Comparison of ENCODE assay signal across 8 cellular contexts in the genomic region with DNA sequence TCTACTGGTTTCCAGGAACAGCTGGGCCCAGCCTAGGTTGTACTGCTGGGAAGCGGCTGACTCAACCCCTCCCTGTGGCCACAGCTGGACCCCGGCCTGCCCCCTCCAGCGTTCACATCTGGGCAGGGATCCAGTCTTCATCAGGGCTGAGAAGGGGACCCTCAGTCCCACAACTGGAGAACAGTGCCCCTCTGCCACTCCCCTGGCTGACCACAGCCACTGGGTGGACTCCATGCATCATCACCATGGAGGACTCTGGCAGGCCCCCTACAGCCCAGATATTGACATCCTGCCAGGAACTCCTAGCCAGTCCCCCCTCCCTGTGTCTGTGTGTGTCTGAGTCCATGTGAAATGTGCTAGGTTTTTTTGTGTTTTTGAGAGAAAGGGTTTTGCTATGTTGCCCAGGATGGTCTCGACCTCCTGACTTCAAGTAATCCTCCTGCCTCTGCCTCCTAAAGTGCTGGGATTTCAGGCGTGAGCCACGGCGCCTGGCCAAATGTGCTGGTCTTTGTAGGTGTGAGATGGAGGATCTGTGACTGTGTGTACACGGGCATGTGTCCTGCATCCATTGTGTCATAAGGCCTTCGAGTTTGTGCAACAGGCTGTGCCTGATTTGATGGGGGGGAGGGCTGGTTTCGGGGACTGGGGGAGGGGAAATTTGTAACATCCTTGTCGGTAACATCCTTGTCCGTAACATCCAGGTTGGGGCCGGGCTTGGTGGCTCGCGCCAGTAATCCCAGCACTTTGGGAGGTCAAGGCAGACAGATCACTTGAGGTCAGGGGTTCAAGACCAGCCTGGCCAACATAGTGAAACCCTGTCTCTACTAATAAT. TPM values are rescaled to one million over a fixed set of nuclear protein-coding genes. Genes with fewer than 3 reads are reported as not detected.
DNase-seq lines count a peak whose midpoint lies in the region; ATAC-seq and TF ChIP-seq lines count a peak whose summit lies in the region.

No MANE protein-coding gene starts in this region.

- no peaks in the 10 kb centered on the region for H3K9me3 Mint-ChIP-seq in activated CD4-positive, alpha-beta T cell treated with anti-CD3 and anti-CD28 coated beads, Interleukin-2, amount 10 ng/mL, durations not matched to agents 7 days and 5 days

- POLR2A ChIA-PET in activated CD4-positive, alpha-beta T cell treated with anti-CD3 and anti-CD28 coated beads, Interleukin-2, amount 10 ng/mL, durations not matched to agents 7 days and 5 days (lab: Charles Lee): interaction anchor here (3.6 kb wide), 1 partner anchor 13 kb away, joined by 50 read pairs; the partner anchor contains the start of gene JUNB

- no peaks in the 10 kb centered on the region for H3K9me3 ChIP-seq in OCI-LY1 (ENCODE audit: low read length)
- no peaks in the 10 kb centered on the region for H3K9me3 ChIP-seq in right lobe of liver
- H3K9me3 ChIP-seq in thyroid gland: no peaks in the 10 kb centered on the region

- H3K4me1 ChIP-seq in OCI-LY1 (ENCODE audit: insufficient read depth, low read length, severe bottlenecking): peaks cover 58% of the 10 kb centered on the region
- H3K4me1 ChIP-seq in right lobe of liver: peaks cover 0 to 28% (median 12%) of the 10 kb centered on the region in 4 donors
- H3K4me1 ChIP-seq in thyroid gland: peaks cover 39 to 50% of the 10 kb centered on the region in 2 donors

- no peak overlapping the region for H3K27ac ChIP-seq in OCI-LY1 (ENCODE audit: low read depth, low read length, poor library complexity, severe bottlenecking)
- H3K27ac ChIP-seq in right lobe of liver: peak overlapping the region; percentile 72 to 94 (median 79)
- H3K27ac ChIP-seq in thyroid gland: peak overlapping the region; percentile 92 to 98 (median 98)

- H3K4me1 Mint-ChIP-seq in activated CD4-positive, alpha-beta T cell treated with anti-CD3 and anti-CD28 coated beads, Interleukin-2, amount 10 ng/mL, durations not matched to agents 7 days and 5 days: peaks cover 51% of the 10 kb centered on the region

- intact Hi-C loops in right lobe of liver (cut with DNase I) (loop anchor here in 1 of 2 donors (10.0 kb wide), 1 partner anchor 55 kb away; the partner anchor contains the start of gene TNPO2), thyroid gland (cut with DNase I) (no loop called here)

- CTCF ChIA-PET in activated CD4-positive, alpha-beta T cell treated with anti-CD3 and anti-CD28 coated beads, Interleukin-2, amount 10 ng/mL, durations not matched to agents 7 days and 5 days (lab: Charles Lee): interaction anchor here (0.6 to 4.8 kb wide), 8 partner anchors 7 to 138 kb away, joined by 4 to 68 read pairs (median 28); partner anchors contain the start of gene JUNB

- H3K4me3 ChIP-seq in OCI-LY1 (ENCODE audit: low read depth, low read length, poor library complexity, severe bottlenecking) (no peak overlapping the region), cardiac fibroblast (replicated peaks in 1 of 2; ENCODE audit: low read depth in 2 of 2, low read length in 2 of 2) (peak overlapping the region; percentile 59 to 77), right lobe of liver (no peak overlapping the region), thyroid gland (replicated peaks in 1 of 3) (peak overlapping the region in 1 of 3 donors; percentile 69)

- no peak for ATAC-seq in right lobe of liver
- ATAC-seq in HG02623 (IDR thresholded peaks at IDR 0.05; ENCODE audit: unreplicated experiment): no peak
- no peak for ATAC-seq in HG03039 (IDR thresholded peaks at IDR 0.05; ENCODE audit: unreplicated experiment)

- no peaks in the 10 kb centered on the region for H3K36me3 Mint-ChIP-seq in activated CD4-positive, alpha-beta T cell treated with anti-CD3 and anti-CD28 coated beads, Interleukin-2, amount 10 ng/mL, durations not matched to agents 7 days and 5 days (ENCODE audit: low read depth)

- no peak overlapping the region; the same call in 1 of the 2 replicates for H3K4me2 ChIP-seq in OCI-LY1 (ENCODE audit: low read length)

- H3K36me3 ChIP-seq in OCI-LY1 (ENCODE audit: insufficient read depth, low read length) (no peaks in the 10 kb centered on the region), right lobe of liver (no peaks in the 10 kb centered on the region), thyroid gland (no peaks in the 10 kb centered on the region)

- H4K20me1 ChIP-seq in OCI-LY1 (ENCODE audit: insufficient read depth, low read length): no peaks in the 10 kb centered on the region

- no peak for DNase-seq in activated CD4-positive, alpha-beta T cell treated with anti-CD3 and anti-CD28 coated beads, Interleukin-2, amount 10 ng/mL, durations not matched to agents 7 days and 5 days
- DNase-seq in activated CD4-positive, alpha-beta T cell treated with anti-CD3 and anti-CD28 coated beads for 48 hours: no peak
- DNase-seq in cardiac fibroblast (ENCODE audit: low read depth in 2 of 2) (peak; percentile 90 to 96), right lobe of liver (peak in 2 of 3 donors; percentile 63 to 67), thyroid gland (peak in 1 of 2 donors; percentile 30)

- H3F3A ChIP-seq in OCI-LY1 (ENCODE audit: insufficient read depth, low read length): peaks cover 3% of the 10 kb centered on the region; the same call in 1 of the 2 replicates

- H3K27me3 Mint-ChIP-seq in activated CD4-positive, alpha-beta T cell treated with anti-CD3 and anti-CD28 coated beads, Interleukin-2, amount 10 ng/mL, durations not matched to agents 7 days and 5 days: no peaks in the 10 kb centered on the region

- no peak overlapping the region for H2AFZ ChIP-seq in OCI-LY1 (ENCODE audit: low read length)

- H3K27me3 ChIP-seq in OCI-LY1 (ENCODE audit: insufficient read depth, low read length) (no peaks in the 10 kb centered on the region), right lobe of liver (no peaks in the 10 kb centered on the region), thyroid gland (no peaks in the 10 kb centered on the region)

- TF ChIP-seq CTCF in OCI-LY1 (IDR thresholded peaks at IDR 0.05; ENCODE audit: low read length) (peak; percentile 19; the same call in 1 of the 2 replicates), cardiac fibroblast (IDR thresholded peaks at IDR 0.05; ENCODE audit: low read depth, low read length) (peak; percentile 0), right lobe of liver (IDR thresholded peaks at IDR 0.05) (no peak), thyroid gland (IDR thresholded peaks at IDR 0.05) (no peak)

- no peaks in the 10 kb centered on the region for H3K9me2 ChIP-seq in OCI-LY1 (ENCODE audit: low read depth, low read length)

- peak overlapping the region; percentile 77 for H3K27ac Mint-ChIP-seq in activated CD4-positive, alpha-beta T cell treated with anti-CD3 and anti-CD28 coated beads, Interleukin-2, amount 10 ng/mL, durations not matched to agents 7 days and 5 days

- H3K4me3 Mint-ChIP-seq in activated CD4-positive, alpha-beta T cell treated with anti-CD3 and anti-CD28 coated beads, Interleukin-2, amount 10 ng/mL, durations not matched to agents 7 days and 5 days: peak overlapping the region; percentile 38

- TF ChIP-seq POLR2A in right lobe of liver (IDR thresholded peaks at IDR 0.05) (peak; percentile 47), thyroid gland (IDR thresholded peaks at IDR 0.05) (no peak)

- H3K9ac ChIP-seq in OCI-LY1 (ENCODE audit: low read length): no peak overlapping the region; the same call in 1 of the 2 replicates

- WGBS in right lobe of liver (ENCODE audit: insufficient coverage, low coverage, low lambda C conversion rate, missing lambda C conversion rate): 41% methylated on average over 8 of the region's 15 CpGs
- 63 to 72% methylated on average over 12 to 15 of the region's 15 CpGs for WGBS in thyroid gland, 2 donors

- H3K79me2 ChIP-seq in OCI-LY1 (ENCODE audit: insufficient read depth, low read length): no peaks in the 10 kb centered on the region

RNA-seq across cellular contexts. Expression of gene HOOK2, which starts 4.0 kb away (rescaled TPM):
- total RNA-seq in activated CD4-positive, alpha-beta T cell treated with anti-CD3 and anti-CD28 coated beads, Interleukin-2, amount 10 ng/mL, durations not matched to agents 7 days and 5 days: 10 to 100 TPM; 13.9 to 14.0 TPM
- total RNA-seq in right lobe of liver: 10 to 100 TPM; 16.6 to 34.5 (median 17.6) TPM
- total RNA-seq in thyroid gland: 100 to 1,000 TPM; 128 to 145 (median 136) TPM

RNA-seq across cellular contexts. Expression of gene JUNB, which starts 11.9 kb away (rescaled TPM):
- 10 to 100 TPM; 66.7 to 78.4 TPM for total RNA-seq in activated CD4-positive, alpha-beta T cell treated with anti-CD3 and anti-CD28 coated beads, Interleukin-2, amount 10 ng/mL, durations not matched to agents 7 days and 5 days
- total RNA-seq in right lobe of liver (100 to 1,000 TPM in 2 of 6 experiments, 10 to 100 TPM in 4; 10.2 to 378 (median 66.0) TPM), thyroid gland (100 to 1,000 TPM; 111 to 393 (median 220) TPM)

RNA-seq across cellular contexts. Expression of gene PRDX2, which starts 22.2 kb away (rescaled TPM):
- total RNA-seq in activated CD4-positive, alpha-beta T cell treated with anti-CD3 and anti-CD28 coated beads, Interleukin-2, amount 10 ng/mL, durations not matched to agents 7 days and 5 days: 100 to 1,000 TPM; 274 to 288 TPM
- total RNA-seq in right lobe of liver: 100 to 1,000 TPM; 164 to 466 (median 202) TPM
- 100 to 1,000 TPM; 166 to 496 (median 328) TPM for total RNA-seq in thyroid gland

RNA-seq across cellular contexts. Expression of gene THSD8, which starts 22.5 kb away (rescaled TPM):
- total RNA-seq in activated CD4-positive, alpha-beta T cell treated with anti-CD3 and anti-CD28 coated beads, Interleukin-2, amount 10 ng/mL, durations not matched to agents 7 days and 5 days: 10 to 100 TPM; 27.0 to 31.1 TPM
- total RNA-seq in right lobe of liver (1 to 10 TPM in 3 of 6 experiments, under 1 TPM in 2, not detected in 1; 0.62 to 2.0 (median 1.2) TPM), thyroid gland (under 1 TPM in 1 of 4 donors, not detected in 3; 0.67 TPM)

RNA-seq across cellular contexts. Expression of gene RNASEH2A, which starts 27.0 kb away (rescaled TPM):
- 10 to 100 TPM; 34.9 to 39.3 TPM for total RNA-seq in activated CD4-positive, alpha-beta T cell treated with anti-CD3 and anti-CD28 coated beads, Interleukin-2, amount 10 ng/mL, durations not matched to agents 7 days and 5 days
- total RNA-seq in right lobe of liver: 1 to 10 TPM; 2.1 to 7.1 (median 3.7) TPM
- 10 to 100 TPM in 1 of 4 donors, 1 to 10 TPM in 3; 1.5 to 11.8 (median 5.4) TPM for total RNA-seq in thyroid gland

Comparison
In these comparisons a context has a peak if more than half of its experiments do, and no peak if none do; other contexts are left out.
1. DNase-seq: peak in cardiac fibroblast (2 of 2) and right lobe of liver (2 of 3); none in activated CD4-positive, alpha-beta T cell treated with anti-CD3 and anti-CD28 coated beads, Interleukin-2, amount 10 ng/mL, durations not matched to agents 7 days and 5 days (single experiment) and activated CD4-positive, alpha-beta T cell treated with anti-CD3 and anti-CD28 coated beads for 48 hours (single experiment).
2. H3K4me3 ChIP-seq: peak in cardiac fibroblast (2 of 2); none in OCI-LY1 (single experiment) and right lobe of liver (0 of 3).
3. CTCF ChIP-seq: peak in OCI-LY1 (single experiment) and cardiac fibroblast (single experiment); none in right lobe of liver (0 of 4) and thyroid gland (0 of 6).